In the genomic region with DNA sequence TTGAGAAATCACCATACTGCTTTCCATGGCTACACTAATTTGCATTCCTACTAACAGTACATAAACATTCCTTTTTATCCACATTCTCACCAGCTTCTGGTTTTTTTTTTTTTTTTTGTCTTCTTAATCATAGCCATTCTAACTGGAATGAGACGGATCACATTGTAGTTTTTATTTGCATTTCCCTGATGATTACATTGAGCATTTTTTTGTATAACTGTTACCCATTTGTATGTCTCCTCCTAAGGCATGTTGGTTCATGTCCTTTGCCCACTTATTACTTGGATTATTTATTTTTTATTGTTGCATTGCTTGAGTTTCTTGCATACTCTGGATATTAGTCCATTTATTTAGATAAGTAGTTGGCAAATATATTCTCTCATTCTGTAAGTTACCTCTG, we compare ENCODE assay signal across 38 cellular contexts.
"Had no signal": no experiment of that assay in that cellular context is flagged by ENCODE, and none has a peak within 500 bp of the region (broad histone marks: within the 10 kb centered on the region; RNA-seq: fewer than 3 reads in every experiment).

No MANE protein-coding gene starts in this region.

- H3K36me3 Mint-ChIP-seq: activated CD4-positive, alpha-beta memory T cell treated with anti-CD3 and anti-CD28 coated beads for 36 hours; activated naive CD8-positive, alpha-beta T cell treated with anti-CD3 and anti-CD28 coated beads for 36 hours had no signal

- H3K36me3 ChIP-seq: adrenal gland, brain microvascular endothelial cell, breast epithelium, cardiac muscle cell had no signal

- H3K27ac ChIP-seq: adrenal gland, body of pancreas, brain microvascular endothelial cell, breast epithelium, cardiac muscle cell, VCaP had no signal

- H3K27ac Mint-ChIP-seq: activated B cell treated with CpG ODN at 0.5 μM for 24 hours; activated CD4-positive, alpha-beta memory T cell treated with anti-CD3 and anti-CD28 coated beads for 36 hours; activated CD4-positive, alpha-beta T cell treated with anti-CD3 and anti-CD28 coated beads, Interleukin-2, amount 10 ng/mL, durations not matched to agents 24 days and 14 days; activated CD8-positive, alpha-beta T cell treated with anti-CD3 and anti-CD28 coated beads for 36 hours; activated naive CD4-positive, alpha-beta T cell treated with anti-CD3 and anti-CD28 coated beads for 36 hours; activated naive CD4-positive, alpha-beta T cell treated with anti-CD3 and anti-CD28 coated beads, Interleukin-2, amount 50 U/mL, for 72 hours; activated naive CD8-positive, alpha-beta T cell treated with anti-CD3 and anti-CD28 coated beads for 36 hours; activated T-cell treated with anti-CD3 and anti-CD28 coated beads, Interleukin-2, amount 50 U/mL, for 72 hours; activated T-helper 1 cell treated with anti-CD3 and anti-CD28 coated beads, Interleukin-12 subunit alpha, Interleukin-12 subunit beta, Interleukin-2, Interleukin-4 antibody, amounts not matched to agents 30 ng/mL and 10 ng/mL and 1 ng/mL, durations not matched to agents 14 hours and 24 hours and 36 hours; activated T-helper 17 cell treated with anti-CD3 and anti-CD28 coated beads, Interleukin-2, amount 50 U/mL, for 72 hours; T-helper 1 cell treated with Interleukin-12 subunit alpha and Interleukin-12 subunit beta and Interleukin-4 antibody, amounts not matched to agents 30 μg/mL and 1 μg/mL, for 36 hours; T-helper 2 cell treated with Interferon-gamma antibody and Interleukin-4, amounts not matched to agents 5 μg/mL and 100 μg/mL, for 36 hours had no signal

- H3K27me3 ChIP-seq: adrenal gland, body of pancreas, brain microvascular endothelial cell, breast epithelium, cardiac muscle cell had no signal

- H3K4me3 ChIP-seq: adrenal gland, body of pancreas, breast epithelium, cardiac muscle cell had no signal

- H3K4me3 Mint-ChIP-seq: activated B cell treated with CpG ODN at 0.5 μM for 24 hours; activated CD4-positive, alpha-beta memory T cell treated with anti-CD3 and anti-CD28 coated beads for 36 hours; activated CD4-positive, alpha-beta T cell treated with anti-CD3 and anti-CD28 coated beads, Interleukin-2, amount 10 ng/mL, durations not matched to agents 24 days and 14 days; activated CD8-positive, alpha-beta T cell treated with anti-CD3 and anti-CD28 coated beads for 36 hours; activated naive CD4-positive, alpha-beta T cell treated with anti-CD3 and anti-CD28 coated beads for 36 hours; activated naive CD8-positive, alpha-beta T cell treated with anti-CD3 and anti-CD28 coated beads for 36 hours; activated T-cell treated with anti-CD3 and anti-CD28 coated beads, Interleukin-2, amount 50 U/mL, for 4 hours; activated T-cell treated with anti-CD3 and anti-CD28 coated beads, Interleukin-2, amount 50 U/mL, for 72 hours; activated T-helper 1 cell treated with anti-CD3 and anti-CD28 coated beads, Interleukin-12 subunit alpha, Interleukin-12 subunit beta, Interleukin-2, Interleukin-4 antibody, amounts not matched to agents 30 ng/mL and 10 ng/mL and 1 ng/mL, durations not matched to agents 14 hours and 24 hours and 36 hours; activated T-helper 17 cell treated with anti-CD3 and anti-CD28 coated beads, Interleukin-2, amount 50 U/mL, for 72 hours; central memory CD8-positive, alpha-beta T cell; T-helper 1 cell treated with Interleukin-12 subunit alpha and Interleukin-12 subunit beta and Interleukin-4 antibody, amounts not matched to agents 30 μg/mL and 1 μg/mL, for 36 hours; T-helper 2 cell treated with Interferon-gamma antibody and Interleukin-4, amounts not matched to agents 5 μg/mL and 100 μg/mL, for 36 hours had no signal

- DNase-seq: activated B cell treated with CpG ODN at 0.5 μM for 24 hours; activated CD4-positive, alpha-beta memory T cell treated with anti-CD3 and anti-CD28 coated beads for 36 hours; activated CD4-positive, alpha-beta T cell treated with anti-CD3 and anti-CD28 coated beads for 4 hours; activated CD4-positive, alpha-beta T cell treated with anti-CD3 and anti-CD28 coated beads, Interleukin-2, amount 10 ng/mL, durations not matched to agents 24 days and 14 days; activated CD4-positive, alpha-beta T cell treated with anti-CD3 and anti-CD28 coated beads, Interleukin-2, amount 50 U/mL, for 1 hour; activated CD4-positive, alpha-beta T cell treated with anti-CD3 and anti-CD28 coated beads, Interleukin-2, amount 50 U/mL, for 4 hours; activated CD4-positive, CD25-positive, alpha-beta regulatory T cell treated with anti-CD3 and anti-CD28 coated beads, Interleukin-2, amount 50 U/mL, for 72 hours; activated CD8-positive, alpha-beta memory T cell treated with anti-CD3 and anti-CD28 coated beads, Interleukin-2, amount 50 U/mL, for 4 hours; activated CD8-positive, alpha-beta T cell treated with anti-CD3 and anti-CD28 coated beads for 36 hours; activated effector memory CD4-positive, alpha-beta T cell treated with anti-CD3 and anti-CD28 coated beads, Interleukin-2, amount 50 U/mL, for 16 hours; activated gamma-delta T cell treated with Interleukin-2 at 50 U/mL for 16 hours; activated naive CD4-positive, alpha-beta T cell; activated naive CD4-positive, alpha-beta T cell treated with anti-CD3 and anti-CD28 coated beads for 36 hours; activated naive CD4-positive, alpha-beta T cell treated with anti-CD3 and anti-CD28 coated beads, Interleukin-2, amount 50 U/mL, for 16 hours; activated naive CD8-positive, alpha-beta T cell treated with anti-CD3 and anti-CD28 coated beads for 36 hours; activated T-cell treated with anti-CD3 and anti-CD28 coated beads for 4 hours; activated T-cell treated with anti-CD3 and anti-CD28 coated beads, Interleukin-2, amount 50 U/mL, for 1 hour; activated T-cell treated with anti-CD3 and anti-CD28 coated beads, Interleukin-2, amount 50 U/mL, for 4 hours; activated T-cell treated with anti-CD3 and anti-CD28 coated beads, Interleukin-2, amount 50 U/mL, for 72 hours; adrenal gland; amniotic stem cell; aorta; body of pancreas; brain microvascular endothelial cell; caudate nucleus; SW 1271; T-helper 1 cell; T-helper 2 cell; T-helper 9 cell had no signal

- H3K27me3 Mint-ChIP-seq: activated B cell treated with CpG ODN at 0.5 μM for 24 hours; activated CD4-positive, alpha-beta memory T cell treated with anti-CD3 and anti-CD28 coated beads for 36 hours; activated CD4-positive, alpha-beta T cell treated with anti-CD3 and anti-CD28 coated beads, Interleukin-2, amount 10 ng/mL, durations not matched to agents 24 days and 14 days; activated CD8-positive, alpha-beta T cell treated with anti-CD3 and anti-CD28 coated beads for 36 hours; activated naive CD8-positive, alpha-beta T cell treated with anti-CD3 and anti-CD28 coated beads for 36 hours; activated T-helper 17 cell treated with anti-CD3 and anti-CD28 coated beads, Interleukin-2, amount 50 U/mL, for 72 hours; central memory CD8-positive, alpha-beta T cell had no signal

- H3K4me1 ChIP-seq: adrenal gland, body of pancreas, breast epithelium had no signal

- H3K4me1 Mint-ChIP-seq: activated B cell treated with CpG ODN at 0.5 μM for 24 hours; activated CD4-positive, alpha-beta T cell treated with anti-CD3 and anti-CD28 coated beads, Interleukin-2, amount 10 ng/mL, durations not matched to agents 24 days and 14 days; activated naive CD8-positive, alpha-beta T cell treated with anti-CD3 and anti-CD28 coated beads for 36 hours; activated T-helper 17 cell treated with anti-CD3 and anti-CD28 coated beads, Interleukin-2, amount 50 U/mL, for 72 hours; central memory CD8-positive, alpha-beta T cell had no signal
